In the genomic region with DNA sequence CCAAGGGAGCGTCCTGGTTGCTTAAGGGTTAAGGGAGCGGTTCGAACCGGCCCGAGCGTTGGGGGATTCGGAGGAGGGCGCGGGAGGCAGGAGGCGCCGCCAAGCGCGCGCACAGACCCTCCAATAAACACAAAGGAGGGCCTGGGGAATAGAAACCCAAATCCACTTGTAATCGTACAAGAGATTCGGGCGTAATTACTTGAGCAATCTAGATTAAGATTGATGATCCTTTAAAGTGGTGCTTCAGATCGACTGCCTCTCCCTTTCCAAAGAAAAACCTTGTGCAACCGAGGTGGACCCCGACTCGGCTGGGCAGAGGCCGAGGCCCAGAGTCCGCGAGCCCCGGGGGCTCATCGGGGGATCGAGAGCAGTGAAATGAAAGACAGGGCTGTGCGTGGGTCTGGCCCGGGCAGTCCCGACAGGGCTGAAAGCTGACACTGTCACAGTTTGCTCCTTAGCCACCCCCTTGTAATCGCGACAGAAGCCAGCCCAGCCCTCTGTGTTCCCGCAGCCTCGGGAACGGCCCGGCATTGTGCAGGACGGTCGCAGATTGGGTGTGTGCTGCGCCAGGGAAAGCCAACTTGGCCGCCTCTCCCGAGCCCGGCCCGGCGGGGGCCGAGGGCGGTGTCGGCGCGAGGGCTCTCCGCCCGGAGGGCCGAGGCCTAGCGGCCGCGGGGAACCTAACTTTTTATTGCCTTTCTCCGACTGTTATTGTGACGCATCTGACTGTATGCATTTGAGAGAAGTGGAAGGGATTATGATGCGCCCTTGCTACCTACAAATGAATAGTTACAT, we compare ENCODE assay signal across 10 cellular contexts. TPM values are rescaled to one million over a fixed set of nuclear protein-coding genes. Genes with fewer than 3 reads are reported as not detected.
DNase-seq lines count a peak whose midpoint lies in the region; ATAC-seq and TF ChIP-seq lines count a peak whose summit lies in the region.
"Had no signal": no experiment of that assay in that cellular context is flagged by ENCODE, and none has a peak within 500 bp of the region (broad histone marks: within the 10 kb centered on the region; RNA-seq: fewer than 3 reads in every experiment).

No MANE protein-coding gene starts in this region.

- H3K27me3 ChIP-seq in layer of hippocampus (ENCODE audit: control insufficient read depth, insufficient read depth, low read length) (no peaks in the 10 kb centered on the region), spleen (replicated peaks in 1 of 7) (peaks cover 0 to 90% (median 37%) of the 10 kb centered on the region in 7 donors)

- WGBS in spleen, 5 donors, result 3 to 11% (median 5%) methylated on average over 51 to 58 of the region's 58 CpGs

- ATAC-seq in HG02884 (IDR thresholded peaks at IDR 0.05; ENCODE audit: unreplicated experiment), result no peak
- no peak for ATAC-seq in GM19351 (IDR thresholded peaks at IDR 0.05; ENCODE audit: unreplicated experiment)
- ATAC-seq in HG02798 (IDR thresholded peaks at IDR 0.05; ENCODE audit: poor library complexity, unreplicated experiment), result no peak

- H3K27ac ChIP-seq in layer of hippocampus (ENCODE audit: low read depth, low read length) (peak overlapping the region; percentile 60), spleen (peak overlapping the region; percentile 29 to 84 (median 70))

- peak overlapping the region in 7 of 8 donors; percentile 17 to 58 (median 26) for H3K4me3 ChIP-seq in spleen

- H3K4me1 ChIP-seq in spleen, result peaks cover 0 to 31% (median 9%) of the 10 kb centered on the region in 6 donors

- TF ChIP-seq POLR2A in spleen (IDR thresholded peaks at IDR 0.05), result no peak

- intact Hi-C loops in spleen (cut with DNase I; ENCODE audit: low total_unique reads), result no loop called here

- DNase-seq in NCI-H524 (lab: John Stamatoyannopoulos, UW) (peak; percentile 78 to 90), dedifferentiated amniotic fluid mesenchymal stem cell (ENCODE audit: extremely low spot score) (peak; percentile 61), spleen (peak; percentile 70), LoVo (ENCODE audit: low spot score) (no peak)
- DNase-seq: NCI-H187; stimulated activated CD4-positive, alpha-beta T cell treated with anti-CD3 and anti-CD28 coated beads, Interleukin-4, amount 100 ng/mL, for 24 hours had no signal

- no peaks in the 10 kb centered on the region for H3K36me3 ChIP-seq in spleen

- H3K9me3 ChIP-seq in spleen, result peaks cover 0 to 24% (median 0%) of the 10 kb centered on the region in 8 donors

- peak in 1 of 11 experiments; percentile 5 for TF ChIP-seq CTCF in spleen (IDR thresholded peaks at IDR 0.05 in 8 of 11, conservative IDR thresholded peaks at IDR 0.05 in 3 of 11)

RNA-seq across cellular contexts. Expression of a gene that starts 5.6 kb away (rescaled TPM):
- 1 to 10 TPM in 1 of 7 donors, under 1 TPM in 6; 0.14 to 1.5 (median 0.73) TPM for total RNA-seq in spleen
- under 1 TPM; 0.03 to 0.67 (median 0.20) TPM for polyA plus RNA-seq in spleen
